In the genomic region with DNA sequence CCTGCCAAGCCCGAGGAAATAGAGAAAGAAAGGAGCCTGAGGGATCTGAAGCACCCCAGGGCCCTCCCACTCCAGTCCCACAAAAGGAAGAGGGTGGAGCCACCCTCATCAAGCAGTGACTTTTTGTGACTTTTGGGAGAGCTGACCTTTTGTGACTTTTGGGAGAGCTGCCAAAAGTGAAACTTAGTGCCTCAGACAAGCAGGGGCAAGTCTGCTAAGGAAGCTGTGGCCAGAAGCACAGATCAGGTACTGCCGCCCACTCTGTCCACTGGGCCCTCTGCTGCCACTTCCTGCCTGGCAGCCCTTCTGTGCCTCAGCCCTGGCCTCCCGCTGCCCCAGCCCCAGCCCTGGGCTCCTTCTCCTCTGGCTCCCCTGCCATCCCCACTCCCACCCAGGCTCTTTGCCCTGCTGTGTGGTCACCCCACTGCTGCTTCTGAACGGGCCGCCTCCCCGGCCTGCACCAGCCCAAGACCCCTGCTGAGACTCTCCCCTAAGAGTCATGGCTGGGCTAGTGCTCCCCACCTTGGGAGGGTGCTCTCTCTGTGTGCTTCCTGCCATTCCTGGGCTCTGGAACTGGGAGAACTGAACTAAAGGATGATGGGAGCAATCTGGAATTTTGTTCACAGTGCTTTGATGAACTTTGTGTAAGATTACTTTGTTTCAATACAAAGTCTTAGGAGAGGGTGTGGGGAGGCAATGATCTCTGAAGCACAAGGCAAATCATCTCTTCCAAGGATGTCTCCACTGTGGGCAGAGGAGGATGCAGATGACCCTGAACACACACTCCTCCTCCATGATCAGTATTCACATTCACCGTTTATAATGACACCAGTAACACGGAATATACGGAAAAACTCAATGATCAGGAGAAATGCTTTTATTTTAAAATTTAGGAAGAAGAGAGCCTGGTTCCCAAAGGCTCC, we compare ENCODE assay signal across 9 cellular contexts. TPM values are rescaled to one million over a fixed set of nuclear protein-coding genes. Genes with fewer than 3 reads are reported as not detected.
A peak's percentile ranks its signal among the peaks of the same experiment; 100 is the strongest.
DNase-seq lines count a peak whose midpoint lies in the region; TF ChIP-seq lines count a peak whose summit lies in the region.
"Had no signal": no experiment of that assay in that cellular context is flagged by ENCODE, and none has a peak within 500 bp of the region (broad histone marks: within the 10 kb centered on the region; RNA-seq: fewer than 3 reads in every experiment).

A gene (plus strand): TSS at position 147 of the 923 bp plus-strand sequence. CDS start 3,035 bp downstream, outside the sequence.

- H3K9me3 ChIP-seq in colonic mucosa (no peaks in the 10 kb centered on the region), neutrophil (no peaks in the 10 kb centered on the region)

- no peak within 1 kb of the TSS for H3K4me3 ChIP-seq in colonic mucosa
- no peak within 1 kb of the TSS for H3K4me3 ChIP-seq in neutrophil (ENCODE audit: low read depth in 1 of 2, low read length in 1 of 2)

- H3K4me1 ChIP-seq in colonic mucosa (no peaks in the 10 kb centered on the region), neutrophil (ENCODE audit: control insufficient read depth in 1 of 2, insufficient read depth in 1 of 2, low read depth in 1 of 2, low read length in 1 of 2) (peaks cover 50 to 66% of the 10 kb centered on the region in 2 experiments)

- TF ChIP-seq CTCF in colonic mucosa (IDR thresholded peaks at IDR 0.05): no peak
- no peak for TF ChIP-seq CTCF in neutrophil (IDR thresholded peaks at IDR 0.05)

- H3K27ac ChIP-seq in colonic mucosa (peak within 1 kb of the TSS; percentile 7), neutrophil (peak within 1 kb of the TSS; percentile 61)
- H3K27ac ChIP-seq: 22Rv1 had no signal

- peak; percentile 11 for DNase-seq in DMS 273 (lab: John Stamatoyannopoulos, UW; ENCODE audit: unreplicated experiment)
- no peak for DNase-seq in DMS 273 treated with DMSO at 0.1 percent for 48 hours (lab: John Stamatoyannopoulos, UW)
- DNase-seq in NOMO-1 treated with dmso at 0.1 percent for 144 hours (lab: John Stamatoyannopoulos, UW; ENCODE audit: unreplicated experiment): peak; percentile 62
- no peak for DNase-seq in colonic mucosa
- DNase-seq in NCI-H1694 treated with DMSO at 0.1 percent for 48 hours (lab: John Stamatoyannopoulos, UW): no peak
- DNase-seq in cerebellar nuclear complex (lab: John Stamatoyannopoulos, UW): no peak
- no peak for DNase-seq in anterior cingulate cortex (lab: John Stamatoyannopoulos, UW)

- intact Hi-C loops in colonic mucosa (cut with DNase I): no loop called here

- H3K36me3 ChIP-seq in colonic mucosa (no peaks in the 10 kb centered on the region), neutrophil (no peaks in the 10 kb centered on the region)

- peak within 1 kb of the TSS in 1 of 2 donors; percentile 18 for H3K9ac ChIP-seq in colonic mucosa (ENCODE audit: low read depth in 2 of 2, low read length in 2 of 2)

- H3K27me3 ChIP-seq in colonic mucosa (no peaks in the 10 kb centered on the region), neutrophil (no peaks in the 10 kb centered on the region)

RNA-seq across cellular contexts. Expression of the gene that starts here (rescaled TPM):
- total RNA-seq in colonic mucosa: under 1 TPM in 1 of 2 donors, not detected in 1; 0.45 TPM

Comparison
In these comparisons a context has a peak if more than half of its experiments do, and no peak if none do; other contexts are left out.
1. DNase-seq: peak in DMS 273 (single experiment) and NOMO-1 treated with dmso at 0.1 percent for 144 hours (single experiment); none in DMS 273 treated with DMSO at 0.1 percent for 48 hours (single experiment), colonic mucosa (single experiment), NCI-H1694 treated with DMSO at 0.1 percent for 48 hours (single experiment), cerebellar nuclear complex (0 of 2) and anterior cingulate cortex (0 of 58).